24 cellular contexts compared by ENCODE assay signal in genomic region chr11:19083166-19083565, GRCh38. TPM values are rescaled to one million over a fixed set of nuclear protein-coding genes. Genes with fewer than 3 reads are reported as not detected.
"Had no signal": no experiment of that assay in that cellular context is flagged by ENCODE, and none has a peak within 500 bp of the region (broad histone marks: within the 10 kb centered on the region; RNA-seq: fewer than 3 reads in every experiment).

No MANE protein-coding gene starts in this region.

- H3K27ac ChIP-seq: HL-60, KMS-11, RWPE1 had no signal

- H3K9me3 ChIP-seq: SK-N-SH had no signal

- H3K4me3 ChIP-seq: K562 had no signal

- DNase-seq: Kasumi-1, MV-4-11, NCI-H1092, NCI-H1105 treated with DMSO at 0.1 percent for 48 hours, NCI-H1417 treated with DMSO at 0.1 percent for 48 hours, NCI-H146, NCI-H1694 treated with DMSO at 0.1 percent for 48 hours, NCI-H1930, NCI-H2081, NCI-H2107, NCI-H226, NCI-H446, NCI-H510A, NCI-H524 treated with DMSO at 0.1 percent for 48 hours, NCI-H69, NCI-H774, SHP77, SK-N-SH had no signal

- ATAC-seq: K562 had no signal

RNA-seq across cellular contexts. Expression of gene MRGPRX2, which starts 22.6 kb away (rescaled TPM):
- total RNA-seq: K562, MCF 10A, SK-MEL-5 had no signal
